Comparison of ENCODE assay signal across 26 cellular contexts in the genomic region with DNA sequence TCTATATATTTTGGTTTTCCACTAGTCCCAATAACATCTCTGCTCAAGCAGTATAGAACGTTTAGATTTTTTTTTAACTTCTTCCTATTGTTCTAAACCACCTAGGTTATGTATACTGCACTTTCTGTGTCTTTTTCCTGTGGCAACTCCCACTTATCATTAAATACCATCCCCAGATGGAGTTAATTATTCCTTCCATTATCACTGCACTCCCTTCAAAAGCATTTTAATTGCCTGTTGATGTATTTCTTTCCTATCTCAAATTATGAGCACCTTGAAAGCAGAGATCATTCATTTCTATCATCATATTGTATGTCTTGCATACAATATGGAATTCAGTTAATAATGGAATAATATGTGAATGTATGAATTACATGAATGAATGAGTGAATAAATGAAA.
"Had no signal": no experiment of that assay in that cellular context is flagged by ENCODE, and none has a peak within 500 bp of the region (broad histone marks: within the 10 kb centered on the region; RNA-seq: fewer than 3 reads in every experiment).

No MANE protein-coding gene starts in this region.

- H3K4me3 ChIP-seq: ovary, psoas muscle, right lobe of liver, sigmoid colon, stomach, suprapubic skin, testis, tibial artery, transverse colon, upper lobe of right lung, uterus had no signal

- H3K9ac ChIP-seq: parathyroid adenoma had no signal

- H3K27ac ChIP-seq: neutrophil, ovary, parathyroid adenoma, psoas muscle, right lobe of liver, sigmoid colon, stomach, suprapubic skin, testis, tibial artery, transverse colon, upper lobe of right lung, uterus had no signal

- DNase-seq: naive thymus-derived CD8-positive, alpha-beta T cell; nephron progenitor cell; nucleus accumbens; ovary; psoas muscle; right cardiac atrium; right lobe of liver; sigmoid colon; small intestine; stimulated activated CD4-positive, alpha-beta T cell treated with anti-CD3 and anti-CD28 coated beads, Interleukin-15, amount 100 ng/mL, for 24 hours; stimulated activated CD4-positive, alpha-beta T cell treated with anti-CD3 and anti-CD28 coated beads, Interleukin-2, amount 100 ng/mL, for 24 hours; stimulated activated CD4-positive, alpha-beta T cell treated with anti-CD3 and anti-CD28 coated beads, Interleukin-2, amount 100 ng/mL, for 48 hours; stimulated activated CD4-positive, alpha-beta T cell treated with anti-CD3 and anti-CD28 coated beads, Interleukin-4, amount 100 ng/mL, for 24 hours; stimulated activated naive B cell treated with anti-CD40 and anti-IgM and Interleukin-4, amounts not matched to agents 10 μg/mL and 1 μg/mL and 100 μg/mL, for 72 hours; stimulated activated naive CD4-positive, alpha-beta T cell treated with Interleukin-2 at 50 U/mL for 16 hours; stomach; testis; tibial artery; transverse colon; upper lobe of right lung; uterus had no signal

- H3K9me3 ChIP-seq: neutrophil, ovary, psoas muscle, right lobe of liver, sigmoid colon, stomach, suprapubic skin, testis, tibial artery, transverse colon, upper lobe of right lung, uterus had no signal

- H3K36me3 ChIP-seq: neutrophil, ovary, right lobe of liver, sigmoid colon, stomach, suprapubic skin, tibial artery, transverse colon, upper lobe of right lung, uterus had no signal

- H3K27me3 ChIP-seq: neutrophil, ovary, right lobe of liver, sigmoid colon, stomach, suprapubic skin, testis, tibial artery, transverse colon, upper lobe of right lung, uterus had no signal

- H3K4me1 ChIP-seq: parathyroid adenoma, psoas muscle, right lobe of liver, stomach, suprapubic skin, testis, transverse colon, upper lobe of right lung, uterus had no signal

- ATAC-seq: naive thymus-derived CD8-positive, alpha-beta T cell; natural killer cell treated with Interleukin-12 subunit alpha and Interleukin-12 subunit beta and Interleukin-15 and Interleukin-18, amount 100 ng/mL, for 72 hours; psoas muscle; right cardiac atrium; right lobe of liver; stimulated activated effector memory CD8-positive, alpha-beta T cell treated with anti-CD3 and anti-CD28 coated beads, Interleukin-12 subunit alpha, Interleukin-12 subunit beta, amount 100 ng/mL, for 72 hours; stimulated activated naive B cell treated with anti-CD40 and anti-IgM and Interleukin-4, amounts not matched to agents 10 μg/mL and 1 μg/mL and 100 μg/mL, for 72 hours; upper lobe of right lung had no signal

- H2AFZ ChIP-seq: parathyroid adenoma had no signal

- H3K79me2 ChIP-seq: parathyroid adenoma had no signal
